In the genomic region with DNA sequence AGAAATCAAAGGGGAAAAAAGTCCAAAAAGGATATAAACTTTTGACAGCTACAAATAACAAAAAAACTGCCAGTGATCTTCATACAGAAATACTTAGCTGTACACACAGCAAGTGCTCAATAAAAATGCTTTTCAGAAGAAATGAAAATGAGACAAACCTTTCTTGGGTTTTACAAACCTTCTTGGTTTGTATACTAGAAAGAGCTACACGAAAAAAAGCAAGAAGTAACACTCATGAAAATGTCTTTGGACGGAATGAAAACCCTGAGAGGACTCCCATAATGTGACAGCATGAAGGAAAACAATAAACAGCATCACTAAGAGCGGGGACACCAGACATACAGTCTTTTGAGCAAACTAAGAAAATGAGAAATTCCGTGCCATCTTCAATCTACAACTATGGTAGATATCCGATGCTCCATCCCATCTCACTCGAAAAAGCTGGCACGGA, we compare ENCODE assay signal across 1 cellular context.
TF ChIP-seq lines count a peak whose summit lies in the region.

No MANE protein-coding gene starts in this region.

TF ChIP-seq in SK-N-SH, 30 proteins besides CTCF, POLR2A, EP300 and RAD21 (continued from another document):
- TF ChIP-seq, protein P1, sequence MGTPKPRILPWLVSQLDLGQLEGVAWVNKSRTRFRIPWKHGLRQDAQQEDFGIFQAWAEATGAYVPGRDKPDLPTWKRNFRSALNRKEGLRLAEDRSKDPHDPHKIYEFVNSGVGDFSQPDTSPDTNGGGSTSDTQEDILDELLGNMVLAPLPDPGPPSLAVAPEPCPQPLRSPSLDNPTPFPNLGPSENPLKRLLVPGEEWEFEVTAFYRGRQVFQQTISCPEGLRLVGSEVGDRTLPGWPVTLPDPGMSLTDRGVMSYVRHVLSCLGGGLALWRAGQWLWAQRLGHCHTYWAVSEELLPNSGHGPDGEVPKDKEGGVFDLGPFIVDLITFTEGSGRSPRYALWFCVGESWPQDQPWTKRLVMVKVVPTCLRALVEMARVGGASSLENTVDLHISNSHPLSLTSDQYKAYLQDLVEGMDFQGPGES (IDR thresholded peaks at IDR 0.05; ENCODE audit: low read depth, low read length) = no peak
- TF ChIP-seq GATA2 (CRISPR knock-in tag; IDR thresholded peaks at IDR 0.05) (no peak), SMC3 (IDR thresholded peaks at IDR 0.05; ENCODE audit: low read depth, low read length) (no peak), RXRA (IDR thresholded peaks at IDR 0.05; ENCODE audit: borderline replicate concordance, low read depth) (no peak), TEAD4 (IDR thresholded peaks at IDR 0.05; ENCODE audit: borderline replicate concordance, insufficient read depth) (no peak), ELF1 (IDR thresholded peaks at IDR 0.05) (no peak)
